In the genomic region with DNA sequence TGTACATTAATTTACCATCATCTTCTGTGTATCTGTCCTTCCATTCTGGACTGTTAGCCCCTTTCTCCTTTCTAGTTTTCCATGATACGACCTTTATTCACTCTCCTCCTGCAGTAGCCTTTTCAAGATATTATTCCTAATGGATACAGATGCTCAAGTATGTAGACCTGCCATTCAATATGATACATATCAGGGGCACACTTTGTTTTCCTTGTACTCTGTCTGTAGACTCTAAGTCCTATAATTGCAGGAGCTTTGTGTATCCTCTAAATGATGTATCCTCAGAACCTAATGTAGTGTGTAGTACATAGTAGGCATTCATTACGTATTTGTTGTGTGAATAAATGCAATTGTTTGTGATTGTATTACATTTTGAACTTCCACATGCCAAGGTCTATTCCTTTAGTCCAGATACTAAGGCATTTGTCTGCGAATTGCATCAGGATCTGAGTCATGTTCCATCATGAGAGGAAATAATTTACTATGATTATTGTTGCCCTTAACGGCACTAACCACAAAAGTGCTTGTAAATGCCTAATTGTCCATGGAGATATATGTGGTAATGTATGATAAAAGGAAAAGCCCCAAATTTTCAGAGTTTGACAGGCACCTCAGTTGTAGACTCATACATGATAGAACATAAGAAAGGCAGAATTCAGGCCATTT, we compare ENCODE assay signal across 29 cellular contexts. TPM values are rescaled to one million over a fixed set of nuclear protein-coding genes. Genes with fewer than 3 reads are reported as not detected.
A peak's percentile ranks its signal among the peaks of the same experiment; 100 is the strongest.
DNase-seq lines count a peak whose midpoint lies in the region; ATAC-seq, FAIRE-seq and TF ChIP-seq lines count a peak whose summit lies in the region.
"Had no signal": no experiment of that assay in that cellular context is flagged by ENCODE, and none has a peak within 500 bp of the region (broad histone marks: within the 10 kb centered on the region; RNA-seq: fewer than 3 reads in every experiment).

No MANE protein-coding gene starts in this region.

- POLR2A ChIA-PET in PC-3 (lab: Charles Lee; ENCODE audit: unreplicated experiment) = no interaction called here

- no peak overlapping the region for H3K4me2 ChIP-seq in PC-3 (ENCODE audit: low read length)

- ATAC-seq in PC-3 (peak; percentile 91), Right ventricle myocardium inferior (no peak)
- ATAC-seq: left ventricle myocardium superior; natural killer cell; stimulated activated memory B cell treated with anti-CD40 and anti-IgM and Interleukin-4, amounts not matched to agents 10 μg/mL and 1 μg/mL and 100 μg/mL, for 72 hours had no signal

- H4K20me1 ChIP-seq in PC-3 (ENCODE audit: low read length) = no peaks in the 10 kb centered on the region

- no peaks in the 10 kb centered on the region for H3K9me3 ChIP-seq in PC-3 (ENCODE audit: low read length)
- H3K9me3 ChIP-seq in tibial artery = no peaks in the 10 kb centered on the region
- H3K9me3 ChIP-seq: BE2C, SJSA1, uterus had no signal

- H3K4me1 ChIP-seq in PC-3 (ENCODE audit: insufficient read depth, low read length) = no peaks in the 10 kb centered on the region
- H3K4me1 ChIP-seq in tibial artery = no peaks in the 10 kb centered on the region
- H3K4me1 ChIP-seq: BE2C, SJSA1, uterus had no signal

- no peaks in the 10 kb centered on the region for H3K36me3 ChIP-seq in PC-3 (ENCODE audit: low read depth, low read length)
- H3K36me3 ChIP-seq in bronchial epithelial cell (ENCODE audit: control insufficient read depth, insufficient read depth, low read length) = no peaks in the 10 kb centered on the region
- no peaks in the 10 kb centered on the region for H3K36me3 ChIP-seq in tibial artery
- H3K36me3 ChIP-seq: BE2C, cardiac muscle cell, SJSA1, uterus had no signal

- no TSS peak for BruUV-seq in PC-3 (replicated peaks; lab: Mats Ljungman, UMichigan)

- H3K27ac ChIP-seq in PC-3 (ENCODE audit: low read length) (no peak overlapping the region), tibial artery (no peak overlapping the region)
- H3K27ac ChIP-seq: cardiac muscle cell, GM23248, SJSA1, uterus had no signal

- H2AFZ ChIP-seq in PC-3 (ENCODE audit: low read length) = no peak overlapping the region
- H2AFZ ChIP-seq: GM23248 had no signal

- TF ChIP-seq CTCF in PC-3 (conservative IDR thresholded peaks at IDR 0.05; ENCODE audit: low read depth, low read length) (no peak), bronchial epithelial cell (IDR thresholded peaks at IDR 0.05; ENCODE audit: insufficient read depth, low read length, severe bottlenecking) (no peak), tibial artery (IDR thresholded peaks at IDR 0.05) (no peak), lower leg skin (IDR thresholded peaks at IDR 0.05) (no peak)

- no peak for FAIRE-seq in bronchial epithelial cell (lab: Jason Lieb, UNC)
- FAIRE-seq: endometrium had no signal

- H3K9me2 ChIP-seq in PC-3 (replicated peaks; ENCODE audit: low read length) = no peaks in the 10 kb centered on the region

- CTCF ChIA-PET in PC-3 (lab: Charles Lee) = no interaction called here

- H3F3A ChIP-seq in PC-3 (ENCODE audit: low read length, unreplicated experiment) = no peaks in the 10 kb centered on the region

- no peaks in the 10 kb centered on the region for H3K79me2 ChIP-seq in PC-3 (ENCODE audit: low read length)

- no peak overlapping the region for H3K9ac ChIP-seq in PC-3 (ENCODE audit: low read length)
- H3K9ac ChIP-seq: GM23248 had no signal

- H3K27me3 ChIP-seq in PC-3 (ENCODE audit: low read length) = no peaks in the 10 kb centered on the region
- no peaks in the 10 kb centered on the region for H3K27me3 ChIP-seq in bronchial epithelial cell (ENCODE audit: control insufficient read depth, insufficient read depth, low read length)
- no peaks in the 10 kb centered on the region for H3K27me3 ChIP-seq in tibial artery
- H3K27me3 ChIP-seq: BE2C, cardiac muscle cell, SJSA1, uterus had no signal

- H3K4me3 ChIP-seq in PC-3 (ENCODE audit: low read length) (no peak overlapping the region), bronchial epithelial cell (ENCODE audit: low read depth, low read length) (no peak overlapping the region), tibial artery (no peak overlapping the region), lower leg skin (ENCODE audit: low read depth, poor library complexity, severe bottlenecking) (no peak overlapping the region)
- H3K4me3 ChIP-seq: cardiac muscle cell, GM23248, SJSA1, uterus had no signal

- TF ChIP-seq POLR2A in lower leg skin (IDR thresholded peaks at IDR 0.05) = no peak

- intact Hi-C loops in PC-3 (cut with micrococcal nuclease) (loop anchor here (5.0 kb wide), 1 partner anchor 186 kb away; no protein-coding TSS in a partner anchor), tibial artery (cut with DNase I; ENCODE audit: low total_unique reads) (no loop called here), Right ventricle myocardium inferior (cut with DNase I) (no loop called here), lower leg skin (cut with DNase I; ENCODE audit: low total_unique reads) (no loop called here)

- DNase-seq in H4 (ENCODE audit: low spot score) (peak; percentile 38), PC-3 (peak; percentile 39), bronchial epithelial cell (ENCODE audit: low read depth) (peak; percentile 67), iris pigment epithelial cell (ENCODE audit: low read depth) (peak; percentile 3), tibial artery (no peak), cerebellum (ENCODE audit: low spot score) (no peak), Right ventricle myocardium inferior (ENCODE audit: missing footprints) (no peak), lower leg skin (ENCODE audit: low spot score in 2 of 2) (no peak)
- DNase-seq: activated CD4-positive, alpha-beta T cell treated with anti-CD3 and anti-CD28 coated beads for 48 hours; activated naive CD4-positive, alpha-beta T cell; activated T-cell treated with anti-CD3 and anti-CD28 coated beads, Interleukin-2, amount 50 U/mL, for 48 hours; BE2C; dermis blood vessel endothelial cell; GDM1; GM23248; left ventricle myocardium superior; natural killer cell; NCI-H187 treated with DMSO at 0.1 percent for 48 hours; NCI-H345; stimulated activated CD4-positive, alpha-beta T cell treated with anti-CD3 and anti-CD28 coated beads, Interleukin-4, amount 100 ng/mL, for 1 hour; uterus had no signal

- WGBS in lower leg skin, 2 donors = 66 to 67% methylated on average over 4 of the region's 4 CpGs

RNA-seq across cellular contexts. Expression of gene IZUMO3, which starts 57.1 kb away (rescaled TPM):
- not detected in 2 replicates for total RNA-seq in H4 (2014; rRNA removed; shearing (Covaris generic))
- total RNA-seq in PC-3 (2014; rRNA removed) = not detected in 2 replicates
- not detected in 2 replicates for total RNA-seq in bronchial epithelial cell
- not detected for total RNA-seq in cerebellum
- total RNA-seq in Right ventricle myocardium inferior = not detected
- not detected for total RNA-seq in lower leg skin
- total RNA-seq: cardiac muscle cell, dermis blood vessel endothelial cell, fibroblast of villous mesenchyme, GM23248, left ventricle myocardium superior, natural killer cell, OCI-LY7, osteoblast, SJSA1, temporal lobe, uterus had no signal

Comparison
In these comparisons a context has a peak if more than half of its experiments do, and no peak if none do; other contexts are left out.
1. DNase-seq: peak in H4 (single experiment), PC-3 (single experiment), bronchial epithelial cell (single experiment) and iris pigment epithelial cell (single experiment); none in tibial artery (0 of 2), cerebellum (single experiment), Right ventricle myocardium inferior (single experiment) and lower leg skin (0 of 2).